In the genomic region with DNA sequence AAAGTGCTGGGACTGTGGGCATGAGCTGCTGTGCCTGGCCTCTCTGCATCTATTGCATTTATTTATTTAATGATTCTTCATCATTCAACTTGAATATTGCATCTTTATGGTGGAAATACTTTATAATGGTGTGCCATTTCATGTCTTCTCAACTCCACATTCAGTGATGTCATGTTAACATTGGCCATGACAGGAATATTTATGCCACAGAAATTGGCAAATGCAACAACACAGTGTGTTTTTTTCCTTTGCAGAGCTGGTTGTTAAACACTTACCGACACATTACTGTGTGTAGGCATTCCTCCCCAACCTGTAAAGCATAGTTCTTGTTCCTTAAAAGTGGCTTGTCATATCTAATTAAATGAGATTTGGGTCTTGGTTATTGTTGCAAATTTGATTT, we compare ENCODE assay signal across 26 cellular contexts.
"Had no signal": no experiment of that assay in that cellular context is flagged by ENCODE, and none has a peak within 500 bp of the region (broad histone marks: within the 10 kb centered on the region; RNA-seq: fewer than 3 reads in every experiment).

No MANE protein-coding gene starts in this region.

- H3K4me1 ChIP-seq: ascending aorta had no signal

- H3K4me3 ChIP-seq: ascending aorta, cardiac muscle cell had no signal

- H3K27me3 ChIP-seq: ascending aorta, cardiac muscle cell had no signal

- ATAC-seq: activated CD8-positive, alpha-beta T cell treated with anti-CD3 and anti-CD28 coated beads for 36 hours; activated naive CD8-positive, alpha-beta T cell treated with anti-CD3 and anti-CD28 coated beads, Interleukin-2, amount 50 U/mL, for 24 hours had no signal

- H3K27ac ChIP-seq: ascending aorta, cardiac muscle cell, VCaP had no signal

- DNase-seq: activated B cell treated with CpG ODN at 0.5 μM for 24 hours; activated CD4-positive, alpha-beta memory T cell treated with anti-CD3 and anti-CD28 coated beads for 36 hours; activated CD4-positive, alpha-beta T cell treated with anti-CD3 and anti-CD28 coated beads for 4 hours; activated CD4-positive, alpha-beta T cell treated with anti-CD3 and anti-CD28 coated beads, Interleukin-2, amount 10 ng/mL, durations not matched to agents 24 days and 14 days; activated CD4-positive, alpha-beta T cell treated with anti-CD3 and anti-CD28 coated beads, Interleukin-2, amount 50 U/mL, for 1 hour; activated CD4-positive, alpha-beta T cell treated with anti-CD3 and anti-CD28 coated beads, Interleukin-2, amount 50 U/mL, for 4 hours; activated CD4-positive, CD25-positive, alpha-beta regulatory T cell treated with anti-CD3 and anti-CD28 coated beads, Interleukin-2, amount 50 U/mL, for 72 hours; activated CD8-positive, alpha-beta memory T cell treated with anti-CD3 and anti-CD28 coated beads, Interleukin-2, amount 50 U/mL, for 48 hours; activated CD8-positive, alpha-beta T cell treated with anti-CD3 and anti-CD28 coated beads for 36 hours; activated effector memory CD4-positive, alpha-beta T cell treated with Interleukin-2 at 50 U/mL for 16 hours; activated gamma-delta T cell; activated naive CD4-positive, alpha-beta T cell treated with anti-CD3 and anti-CD28 coated beads, Interleukin-2, amount 10 ng/mL, durations not matched to agents 7 days and 5 days; activated naive CD4-positive, alpha-beta T cell treated with Interleukin-2 at 50 U/mL for 16 hours; activated naive CD8-positive, alpha-beta T cell treated with anti-CD3 and anti-CD28 coated beads, Interleukin-2, amount 10 ng/mL, durations not matched to agents 7 days and 5 days; activated naive CD8-positive, alpha-beta T cell treated with anti-CD3 and anti-CD28 coated beads, Interleukin-2, amount 50 U/mL, for 24 hours; activated T-cell treated with anti-CD3 and anti-CD28 coated beads, Interleukin-2, amount 50 U/mL, for 24 hours; activated T-cell treated with anti-CD3 and anti-CD28 coated beads, Interleukin-2, amount 50 U/mL, for 48 hours; amygdala; anterior cingulate cortex; central memory CD4-positive, alpha-beta T cell; T-helper 1 cell; T-helper 2 cell; T-helper 9 cell had no signal

- H3K36me3 ChIP-seq: ascending aorta, cardiac muscle cell had no signal
